10 cellular contexts compared by ENCODE assay signal in genomic region chr11:125402436-125402835, GRCh38.
A peak's percentile ranks its signal among the peaks of the same experiment; 100 is the strongest.
DNase-seq lines count a peak whose midpoint lies in the region; ATAC-seq and TF ChIP-seq lines count a peak whose summit lies in the region.
"Had no signal": no experiment of that assay in that cellular context is flagged by ENCODE, and none has a peak within 500 bp of the region (broad histone marks: within the 10 kb centered on the region; RNA-seq: fewer than 3 reads in every experiment).

No MANE protein-coding gene starts in this region.

- TF ChIP-seq CTCF in body of pancreas (IDR thresholded peaks at IDR 0.05), result no peak

- TF ChIP-seq POLR2A in body of pancreas (IDR thresholded peaks at IDR 0.05), result no peak

- no peaks in the 10 kb centered on the region for H3K36me3 ChIP-seq in body of pancreas (replicated peaks in 1 of 2; ENCODE audit: insufficient read depth in 1 of 2, low read depth in 2 of 2)
- H3K36me3 ChIP-seq: thoracic aorta had no signal

- H3K4me3 ChIP-seq in body of pancreas, result no peak overlapping the region
- H3K4me3 ChIP-seq: thoracic aorta had no signal

- no peaks in the 10 kb centered on the region for H3K27me3 ChIP-seq in body of pancreas

- no peaks in the 10 kb centered on the region for H3K9me3 ChIP-seq in body of pancreas
- H3K9me3 ChIP-seq: thoracic aorta had no signal

- ATAC-seq in GM19467 (IDR thresholded peaks at IDR 0.05; ENCODE audit: unreplicated experiment), result no peak
- ATAC-seq in body of pancreas, result no peak

- peak; percentile 64 for DNase-seq in HCEC 1CT
- DNase-seq in astrocyte of the hippocampus (ENCODE audit: low read depth, low spot score), result peak; percentile 32
- peak; percentile 66 for DNase-seq in hepatic stellate cell (ENCODE audit: low spot score)
- DNase-seq in stimulated activated naive CD4-positive, alpha-beta T cell treated with Interleukin-2 at 50 U/mL for 16 hours (lab: John Stamatoyannopoulos, UW), result no peak
- DNase-seq in body of pancreas, result no peak
- DNase-seq: anterior cingulate cortex, NCI-H1694 treated with DMSO at 0.1 percent for 48 hours had no signal

- intact Hi-C loops in body of pancreas (cut with DNase I), result loop anchor here (10.0 kb wide), 1 partner anchor 758 kb away; no protein-coding TSS in a partner anchor

- WGBS in body of pancreas, 2 donors, result 6 to 16% methylated on average over 2 of the region's 2 CpGs

- peaks cover 7% of the 10 kb centered on the region for H3K4me1 ChIP-seq in body of pancreas

- H3K27ac ChIP-seq in temporal lobe (ENCODE audit: low read depth, low read length) (peak overlapping the region; percentile 65), body of pancreas (no peak overlapping the region)
- H3K27ac ChIP-seq: thoracic aorta had no signal

Comparison
In these comparisons a context has a peak if more than half of its experiments do, and no peak if none do; other contexts are left out.
1. DNase-seq: peak in HCEC 1CT (single experiment), astrocyte of the hippocampus (single experiment) and hepatic stellate cell (single experiment); none in stimulated activated naive CD4-positive, alpha-beta T cell treated with Interleukin-2 at 50 U/mL for 16 hours (single experiment) and body of pancreas (0 of 4).